17 cellular contexts compared by ENCODE assay signal in genomic region chr6:111486475-111486874, GRCh38. TPM values are rescaled to one million over a fixed set of nuclear protein-coding genes. Genes with fewer than 3 reads are reported as not detected.
A peak's percentile ranks its signal among the peaks of the same experiment; 100 is the strongest.
DNase-seq lines count a peak whose midpoint lies in the region; ATAC-seq and TF ChIP-seq lines count a peak whose summit lies in the region.
"Had no signal": no experiment of that assay in that cellular context is flagged by ENCODE, and none has a peak within 500 bp of the region (broad histone marks: within the 10 kb centered on the region; RNA-seq: fewer than 3 reads in every experiment).

No MANE protein-coding gene starts in this region.

- TF ChIP-seq CTCF in esophagus muscularis mucosa (IDR thresholded peaks at IDR 0.05) = no peak

- peak overlapping the region; percentile 28 for H3K4me3 Mint-ChIP-seq in activated T-cell treated with anti-CD3 and anti-CD28 coated beads, Interleukin-2, amount 50 U/mL, for 24 hours
- peak overlapping the region; percentile 1 for H3K4me3 Mint-ChIP-seq in activated CD4-positive, alpha-beta memory T cell treated with anti-CD3 and anti-CD28 coated beads for 36 hours
- peak overlapping the region; percentile 42 for H3K4me3 Mint-ChIP-seq in stimulated activated effector memory CD8-positive, alpha-beta T cell treated with anti-CD3 and anti-CD28 coated beads, Interleukin-12 subunit alpha, Interleukin-12 subunit beta, amount 100 ng/mL, for 72 hours

- no peaks in the 10 kb centered on the region for H3K9me3 Mint-ChIP-seq in activated T-cell treated with anti-CD3 and anti-CD28 coated beads, Interleukin-2, amount 50 U/mL, for 24 hours
- peaks cover 3% of the 10 kb centered on the region for H3K9me3 Mint-ChIP-seq in activated CD4-positive, alpha-beta memory T cell treated with anti-CD3 and anti-CD28 coated beads for 36 hours
- H3K9me3 Mint-ChIP-seq in stimulated activated effector memory CD8-positive, alpha-beta T cell treated with anti-CD3 and anti-CD28 coated beads, Interleukin-12 subunit alpha, Interleukin-12 subunit beta, amount 100 ng/mL, for 72 hours = no peaks in the 10 kb centered on the region
- H3K9me3 Mint-ChIP-seq: HFFc6, naive B cell had no signal

- intact Hi-C loops in activated CD4-positive, alpha-beta memory T cell treated with anti-CD3 and anti-CD28 coated beads for 36 hours (cut with micrococcal nuclease) = loop anchor here (2.0 to 10.0 kb wide), 4 partner anchors 318 to 542 kb away; no protein-coding TSS in a partner anchor
- intact Hi-C loops in esophagus muscularis mucosa (cut with DNase I) = no loop called here

- H3K27ac ChIP-seq in esophagus muscularis mucosa (replicated peaks in 1 of 4) (peak overlapping the region in 3 of 4 donors; percentile 1 to 100 (median 100)), SJCRH30 (no peak overlapping the region)
- H3K27ac ChIP-seq: WERI-Rb-1 had no signal

- H3K36me3 ChIP-seq in esophagus muscularis mucosa = peaks cover 0 to 4% (median 0%) of the 10 kb centered on the region in 4 donors
- peaks cover 6% of the 10 kb centered on the region; the same call in 1 of the 2 replicates for H3K36me3 ChIP-seq in SJCRH30

- H3K27ac Mint-ChIP-seq in activated T-cell treated with anti-CD3 and anti-CD28 coated beads, Interleukin-2, amount 50 U/mL, for 24 hours = peak overlapping the region; percentile 92
- peak overlapping the region; percentile 99 for H3K27ac Mint-ChIP-seq in activated CD4-positive, alpha-beta memory T cell treated with anti-CD3 and anti-CD28 coated beads for 36 hours
- H3K27ac Mint-ChIP-seq in stimulated activated effector memory CD8-positive, alpha-beta T cell treated with anti-CD3 and anti-CD28 coated beads, Interleukin-12 subunit alpha, Interleukin-12 subunit beta, amount 100 ng/mL, for 72 hours = peak overlapping the region; percentile 83
- H3K27ac Mint-ChIP-seq: HFFc6 had no signal

- TF ChIP-seq EP300 in esophagus muscularis mucosa (IDR thresholded peaks at IDR 0.05) = no peak

- POLR2A ChIA-PET in activated CD4-positive, alpha-beta memory T cell treated with anti-CD3 and anti-CD28 coated beads for 36 hours (lab: Charles Lee) = interaction anchor here (1.4 kb wide), 1 partner anchor 119 kb away, joined by 5 read pairs; the partner anchor contains the start of gene TRAF3IP2

- ATAC-seq in stimulated activated effector memory CD8-positive, alpha-beta T cell treated with anti-CD3 and anti-CD28 coated beads, Interleukin-12 subunit alpha, Interleukin-12 subunit beta, amount 100 ng/mL, for 72 hours = no peak

- H3K27me3 ChIP-seq in esophagus muscularis mucosa = no peaks in the 10 kb centered on the region
- H3K27me3 ChIP-seq in SJCRH30 = no peaks in the 10 kb centered on the region

- no peak for DNase-seq in activated T-cell treated with anti-CD3 and anti-CD28 coated beads, Interleukin-2, amount 50 U/mL, for 24 hours
- no peak for DNase-seq in activated T-cell treated with anti-CD3 and anti-CD28 coated beads, Interleukin-2, amount 50 U/mL, for 48 hours
- no peak for DNase-seq in activated CD4-positive, alpha-beta memory T cell treated with anti-CD3 and anti-CD28 coated beads for 36 hours
- no peak for DNase-seq in esophagus muscularis mucosa (ENCODE audit: extremely low spot score)
- DNase-seq in stimulated activated effector memory CD8-positive, alpha-beta T cell treated with anti-CD3 and anti-CD28 coated beads, Interleukin-12 subunit alpha, Interleukin-12 subunit beta, amount 100 ng/mL, for 72 hours (ENCODE audit: low spot score in 2 of 2) = no peak
- no peak for DNase-seq in NCI-H2171 (lab: John Stamatoyannopoulos, UW)
- no peak for DNase-seq in NCI-H2227 (lab: John Stamatoyannopoulos, UW; ENCODE audit: unreplicated experiment)
- no peak for DNase-seq in SJCRH30
- DNase-seq: Calu3, dermis blood vessel endothelial cell, GF-D8, HFFc6, hypothalamus, naive B cell, NCI-H524 treated with DMSO at 0.1 percent for 48 hours, retina, WERI-Rb-1 had no signal

- CTCF ChIA-PET in activated CD4-positive, alpha-beta memory T cell treated with anti-CD3 and anti-CD28 coated beads for 36 hours (lab: Charles Lee) = interaction anchor here (1.1 to 1.4 kb wide), 3 partner anchors 228 to 557 kb away, joined by 3 to 4 read pairs (median 4); a partner anchor contains a TSS

- H3K27me3 Mint-ChIP-seq in activated T-cell treated with anti-CD3 and anti-CD28 coated beads, Interleukin-2, amount 50 U/mL, for 24 hours = no peaks in the 10 kb centered on the region
- no peaks in the 10 kb centered on the region for H3K27me3 Mint-ChIP-seq in activated CD4-positive, alpha-beta memory T cell treated with anti-CD3 and anti-CD28 coated beads for 36 hours
- H3K27me3 Mint-ChIP-seq: naive B cell had no signal

- H3K4me3 ChIP-seq in esophagus muscularis mucosa (no peak overlapping the region), SJCRH30 (no peak overlapping the region)

- H3K4me1 ChIP-seq in esophagus muscularis mucosa (peaks cover 9 to 43% (median 29%) of the 10 kb centered on the region in 4 donors), SJCRH30 (peaks cover 9% of the 10 kb centered on the region)

- H3K9me3 ChIP-seq in esophagus muscularis mucosa = no peaks in the 10 kb centered on the region
- 0 out of 2 replicates have a peak, but pooled peaks cover 5% of the 10 kb centered on the region for H3K9me3 ChIP-seq in SJCRH30 (replicated peaks)

- 96% methylated on average over 2 of the region's 2 CpGs for WGBS in esophagus muscularis mucosa

- H3K36me3 Mint-ChIP-seq in activated T-cell treated with anti-CD3 and anti-CD28 coated beads, Interleukin-2, amount 50 U/mL, for 24 hours (ENCODE audit: low read depth) = peaks cover 52% of the 10 kb centered on the region
- peaks cover 19% of the 10 kb centered on the region for H3K36me3 Mint-ChIP-seq in activated CD4-positive, alpha-beta memory T cell treated with anti-CD3 and anti-CD28 coated beads for 36 hours
- H3K36me3 Mint-ChIP-seq in stimulated activated effector memory CD8-positive, alpha-beta T cell treated with anti-CD3 and anti-CD28 coated beads, Interleukin-12 subunit alpha, Interleukin-12 subunit beta, amount 100 ng/mL, for 72 hours = peaks cover 27% of the 10 kb centered on the region
- H3K36me3 Mint-ChIP-seq: naive B cell had no signal

- no peak for TF ChIP-seq POLR2A in esophagus muscularis mucosa (IDR thresholded peaks at IDR 0.05; ENCODE audit: low read depth)

- peaks cover 45% of the 10 kb centered on the region for H3K4me1 Mint-ChIP-seq in activated T-cell treated with anti-CD3 and anti-CD28 coated beads, Interleukin-2, amount 50 U/mL, for 24 hours (ENCODE audit: low read depth)
- H3K4me1 Mint-ChIP-seq in activated CD4-positive, alpha-beta memory T cell treated with anti-CD3 and anti-CD28 coated beads for 36 hours (ENCODE audit: low read depth) = peaks cover 41% of the 10 kb centered on the region
- H3K4me1 Mint-ChIP-seq in stimulated activated effector memory CD8-positive, alpha-beta T cell treated with anti-CD3 and anti-CD28 coated beads, Interleukin-12 subunit alpha, Interleukin-12 subunit beta, amount 100 ng/mL, for 72 hours = peaks cover 41% of the 10 kb centered on the region

RNA-seq across cellular contexts. Expression of gene REV3L, which starts 3.5 kb away (rescaled TPM):
- 10 to 100 TPM; 13.9 to 15.0 TPM for total RNA-seq in activated CD4-positive, alpha-beta memory T cell treated with anti-CD3 and anti-CD28 coated beads for 36 hours
- total RNA-seq in esophagus muscularis mucosa = 10 to 100 TPM; 38.9 to 50.4 (median 45.3) TPM
- 32.7 and 34.3 TPM in 2 replicates for total RNA-seq in SJCRH30 (2014; rRNA removed; shearing (Covaris generic))
